Comparison of ENCODE assay signal across 8 cellular contexts in the genomic region with DNA sequence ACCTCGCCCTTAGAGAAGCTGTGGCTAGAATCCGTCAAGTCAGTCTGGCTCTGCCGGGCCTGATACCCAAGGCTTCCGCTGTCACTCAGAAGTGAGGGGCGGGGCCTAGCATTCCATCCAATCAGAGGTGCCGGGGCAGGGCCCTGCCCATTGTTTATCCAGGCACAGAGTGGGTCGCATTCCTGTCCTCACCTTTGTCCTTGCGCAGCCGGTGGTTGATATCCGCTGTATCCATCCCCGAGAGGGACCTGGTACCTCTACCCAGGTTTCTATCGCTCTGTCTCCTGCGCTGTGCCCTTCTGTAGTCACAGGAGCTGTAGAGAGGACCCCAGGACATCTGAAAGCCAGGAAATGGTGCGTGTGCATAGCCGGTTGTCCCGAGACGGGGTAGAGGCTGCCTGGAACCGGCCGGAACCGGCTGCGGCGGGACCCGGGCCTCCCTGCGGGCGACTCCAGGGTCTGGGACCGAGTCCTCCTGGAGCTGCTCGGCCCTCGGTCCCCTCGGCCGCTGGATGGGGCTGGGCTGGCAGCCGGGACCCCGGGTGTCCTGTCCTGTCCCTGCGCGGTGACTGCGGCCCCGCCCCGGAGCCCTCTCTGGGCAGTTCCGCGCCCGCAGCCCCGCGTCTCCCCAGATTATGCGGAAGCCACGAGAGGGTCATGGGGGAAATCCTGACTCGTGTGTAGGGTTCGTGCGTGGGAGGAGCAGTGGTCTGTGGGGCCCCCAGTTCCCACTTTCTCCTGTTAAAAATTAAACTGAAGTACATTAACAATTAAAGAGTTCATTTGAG. TPM values are rescaled to one million over a fixed set of nuclear protein-coding genes. Genes with fewer than 3 reads are reported as not detected.
DNase-seq lines count a peak whose midpoint lies in the region; ATAC-seq and TF ChIP-seq lines count a peak whose summit lies in the region.

A gene (plus strand): TSS at position 183 of the 788 bp plus-strand sequence. CDS start 169 bp downstream, at position 352.

- peaks cover 5% of the 10 kb centered on the region for H3K36me3 Mint-ChIP-seq in activated naive CD8-positive, alpha-beta T cell treated with anti-CD3 and anti-CD28 coated beads for 36 hours

- TF ChIP-seq CTCF in osteoblast (IDR thresholded peaks at IDR 0.05; ENCODE audit: extremely low read depth, low read depth, low read length) (no peak), testis (IDR thresholded peaks at IDR 0.05) (no peak)

- H3K4me2 ChIP-seq in osteoblast (ENCODE audit: insufficient read depth, low read length), result peak within 1 kb of the TSS; percentile 89

- H3K36me3 ChIP-seq in osteoblast (ENCODE audit: insufficient read depth, low read length), result no peaks in the 10 kb centered on the region
- no peaks in the 10 kb centered on the region for H3K36me3 ChIP-seq in testis (ENCODE audit: low read depth, missing control alignments)

- peak within 1 kb of the TSS; percentile 95 for H2AFZ ChIP-seq in osteoblast (ENCODE audit: low read length)

- H4K20me1 ChIP-seq in osteoblast (ENCODE audit: insufficient read depth, low read length), result no peaks in the 10 kb centered on the region

- peaks cover 8% of the 10 kb centered on the region for H3K4me1 ChIP-seq in osteoblast (ENCODE audit: insufficient read depth, low read length)
- peaks cover 16% of the 10 kb centered on the region for H3K4me1 ChIP-seq in testis

- 0% methylated on average over 19 to 43 of the region's 47 CpGs for WGBS in testis, 2 donors

- H3K79me2 ChIP-seq in osteoblast (ENCODE audit: insufficient read depth, low read length), result no peaks in the 10 kb centered on the region

- peak within 1 kb of the TSS; percentile 84 for H3K4me3 ChIP-seq in osteoblast (ENCODE audit: insufficient read depth, low read length)
- H3K4me3 ChIP-seq in testis, result peak within 1 kb of the TSS; percentile 77 to 78

- TF ChIP-seq POLR2A in testis (IDR thresholded peaks at IDR 0.05), result peak; percentile 26

- H3K9me3 ChIP-seq in osteoblast (ENCODE audit: low read depth, low read length), result no peaks in the 10 kb centered on the region
- H3K9me3 ChIP-seq in testis, result no peaks in the 10 kb centered on the region

- ATAC-seq in GM21717 (IDR thresholded peaks at IDR 0.05; ENCODE audit: unreplicated experiment) (peak; percentile 76), Right ventricle myocardium superior (ENCODE audit: poor library complexity) (peak; percentile 100)

- DNase-seq in DMS 273 treated with DMSO at 0.1 percent for 48 hours (lab: John Stamatoyannopoulos, UW) (peak; percentile 51), LHCN-M2 (ENCODE audit: low read depth) (peak; percentile 76), SKM-1 (lab: John Stamatoyannopoulos, UW; ENCODE audit: unreplicated experiment) (peak; percentile 86), Right ventricle myocardium superior (peak; percentile 97), osteoblast (ENCODE audit: insufficient read length, low spot score, missing footprints) (peak; percentile 89), testis (peak; percentile 98)
- peak; percentile 87 for DNase-seq in activated naive CD8-positive, alpha-beta T cell treated with anti-CD3 and anti-CD28 coated beads for 36 hours

- no peaks in the 10 kb centered on the region for H3K9me3 Mint-ChIP-seq in activated naive CD8-positive, alpha-beta T cell treated with anti-CD3 and anti-CD28 coated beads for 36 hours

- H3K27me3 ChIP-seq in osteoblast (ENCODE audit: insufficient read depth, low read length), result no peaks in the 10 kb centered on the region
- no peaks in the 10 kb centered on the region for H3K27me3 ChIP-seq in testis

- H3K27ac Mint-ChIP-seq in activated naive CD8-positive, alpha-beta T cell treated with anti-CD3 and anti-CD28 coated beads for 36 hours, result peak within 1 kb of the TSS; percentile 82

- peak within 1 kb of the TSS; percentile 85 for H3K4me3 Mint-ChIP-seq in activated naive CD8-positive, alpha-beta T cell treated with anti-CD3 and anti-CD28 coated beads for 36 hours

- intact Hi-C loops in Right ventricle myocardium superior (cut with DNase I) (loop anchor here (1.0 to 10.0 kb wide), 2 partner anchors 22 to 180 kb away; a partner anchor contains a TSS), testis (cut with DNase I; ENCODE audit: low total_unique reads) (no loop called here)

- peaks cover 22% of the 10 kb centered on the region for H3K4me1 Mint-ChIP-seq in activated naive CD8-positive, alpha-beta T cell treated with anti-CD3 and anti-CD28 coated beads for 36 hours

- H3K27ac ChIP-seq in osteoblast (ENCODE audit: low read depth, low read length), result peak within 1 kb of the TSS; percentile 66
- peak within 1 kb of the TSS; percentile 83 to 98 for H3K27ac ChIP-seq in testis

- no peaks in the 10 kb centered on the region for H3K27me3 Mint-ChIP-seq in activated naive CD8-positive, alpha-beta T cell treated with anti-CD3 and anti-CD28 coated beads for 36 hours

RNA-seq across cellular contexts. Expression of the gene that starts here (rescaled TPM):
- total RNA-seq in LHCN-M2 (2014; rRNA removed) (0.69 and 1.7 TPM in 2 replicates), Right ventricle myocardium superior (3.7 TPM), osteoblast (2.5 and 2.9 TPM in 2 replicates), testis (1 to 10 TPM; 5.0 to 7.9 TPM)
- polyA plus RNA-seq in LHCN-M2 (2012), result 0.51 TPM
- total RNA-seq in activated naive CD8-positive, alpha-beta T cell treated with anti-CD3 and anti-CD28 coated beads for 36 hours, result under 1 TPM; 0.85 to 0.96 TPM
- 7.6 TPM for polyA plus RNA-seq in testis (ENCODE audit: insufficient read depth, low read depth, low replicate concordance)

Comparison
In these comparisons a context has a peak if more than half of its experiments do, and no peak if none do; other contexts are left out.
1. Peak in every context shown above with its lines: DNase-seq, ATAC-seq, H3K4me3 ChIP-seq and H3K27ac ChIP-seq.
2. Peak in DNase-seq in activated naive CD8-positive, alpha-beta T cell treated with anti-CD3 and anti-CD28 coated beads for 36 hours; RNA of the gene not detected or under 1 TPM.